In the genomic region with DNA sequence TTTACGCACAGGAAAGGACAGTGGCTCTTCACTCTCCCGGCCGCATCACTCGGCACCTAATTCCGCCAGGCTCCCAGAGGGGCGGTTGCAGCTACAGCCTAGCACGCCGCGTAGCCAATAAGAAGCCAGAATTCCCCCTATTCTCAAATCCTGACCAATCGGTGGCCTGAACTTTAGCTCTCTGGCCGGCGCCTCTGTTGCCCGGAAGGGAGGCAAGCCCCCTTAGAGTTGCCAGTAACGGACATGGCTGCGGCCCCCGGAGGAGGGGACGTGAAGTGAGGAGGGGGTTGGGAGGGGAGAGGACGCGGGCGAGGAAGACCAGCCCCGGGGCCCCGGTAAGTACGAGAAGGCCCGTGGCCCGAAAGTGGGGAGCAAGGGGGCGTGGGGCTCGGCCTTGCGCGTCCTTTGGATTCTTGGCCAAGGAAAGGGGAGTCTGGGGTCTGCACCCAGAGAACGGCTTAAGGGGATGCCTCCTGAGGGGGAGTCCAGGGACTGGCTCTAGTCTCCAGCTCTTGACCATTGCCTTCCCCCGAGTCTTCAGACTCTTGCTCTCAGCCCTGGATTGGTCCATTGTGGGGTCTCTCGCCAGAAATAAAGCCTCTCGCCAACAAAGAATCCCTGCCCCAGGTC, we compare ENCODE assay signal across 8 cellular contexts. TPM values are rescaled to one million over a fixed set of nuclear protein-coding genes. Genes with fewer than 3 reads are reported as not detected.
DNase-seq lines count a peak whose midpoint lies in the region; ATAC-seq, FAIRE-seq and TF ChIP-seq lines count a peak whose summit lies in the region.

A gene (plus strand): TSS at position 219 of the 630 bp plus-strand sequence. CDS start 15,271 bp downstream, outside the sequence.

- H3K27me3 ChIP-seq in bronchial epithelial cell (ENCODE audit: control insufficient read depth, insufficient read depth, low read length) (no peaks in the 10 kb centered on the region), smooth muscle cell (ENCODE audit: low read depth) (no peaks in the 10 kb centered on the region)

- TF ChIP-seq CTCF in WI38 (IDR thresholded peaks at IDR 0.05; ENCODE audit: low read depth, low read length) (no peak), bronchial epithelial cell (IDR thresholded peaks at IDR 0.05; ENCODE audit: insufficient read depth, low read length, severe bottlenecking) (no peak), smooth muscle cell (IDR thresholded peaks at IDR 0.05; ENCODE audit: borderline replicate concordance, insufficient read depth, poor library complexity, severe bottlenecking) (no peak)

- no peaks in the 10 kb centered on the region for H3K36me3 ChIP-seq in bronchial epithelial cell (ENCODE audit: control insufficient read depth, insufficient read depth, low read length)
- no peaks in the 10 kb centered on the region for H3K36me3 ChIP-seq in smooth muscle cell (ENCODE audit: low read depth)

- in situ Hi-C loops in ACHN (cut with HindIII; ENCODE audit: low pct_ligation_motif_present, low pct_unique_long_range_greater_than_20kb, low sequenced_read_pairs) = no loop called here

- peaks cover 17% of the 10 kb centered on the region for H3K4me1 ChIP-seq in smooth muscle cell (ENCODE audit: low read depth)

- DNase-seq in ACHN (peak; percentile 99), NCI-H2227 treated with DMSO at 0.1 percent for 48 hours (lab: John Stamatoyannopoulos, UW) (peak; percentile 97), bronchial epithelial cell (ENCODE audit: low read depth) (peak; percentile 88), iPS-NIHi7 (ENCODE audit: extremely low spot score) (peak; percentile 97), smooth muscle cell (lab: John Stamatoyannopoulos, UW; ENCODE audit: unreplicated experiment) (peak; percentile 62)

- ATAC-seq in GM18873 (IDR thresholded peaks at IDR 0.05; ENCODE audit: low FRiP score, unreplicated experiment) (peak; percentile 87), HG03139 (IDR thresholded peaks at IDR 0.05; ENCODE audit: unreplicated experiment) (peak; percentile 92)

- 1% methylated on average over 33 of the region's 33 CpGs for WGBS in smooth muscle cell (ENCODE audit: low lambda C conversion rate)

- H3K4me3 ChIP-seq in WI38 (ENCODE audit: low read depth, low read length) = peak within 1 kb of the TSS; percentile 97
- H3K4me3 ChIP-seq in bronchial epithelial cell (ENCODE audit: low read depth, low read length) = peak within 1 kb of the TSS; percentile 90
- H3K4me3 ChIP-seq in smooth muscle cell = peak within 1 kb of the TSS; percentile 66

- H3K27ac ChIP-seq in smooth muscle cell (ENCODE audit: low read depth) = peak within 1 kb of the TSS; percentile 79

- H4K20me1 ChIP-seq in smooth muscle cell (ENCODE audit: low read depth) = peaks cover 22% of the 10 kb centered on the region

- peak within 1 kb of the TSS; percentile 96 for H3K4me2 ChIP-seq in smooth muscle cell

- FAIRE-seq in bronchial epithelial cell (lab: Jason Lieb, UNC) = no peak

- peak within 1 kb of the TSS; percentile 97 for H2AFZ ChIP-seq in smooth muscle cell (ENCODE audit: low read depth)

- no peaks in the 10 kb centered on the region for H3F3A ChIP-seq in smooth muscle cell (ENCODE audit: low read depth)

- H3K9ac ChIP-seq in smooth muscle cell (ENCODE audit: low read depth) = peak within 1 kb of the TSS; percentile 68

- no peaks in the 10 kb centered on the region for H3K9me3 ChIP-seq in smooth muscle cell (replicated peaks; ENCODE audit: low read depth)

- H3K79me2 ChIP-seq in smooth muscle cell (ENCODE audit: low read depth) = peaks cover 20% of the 10 kb centered on the region

RNA-seq across cellular contexts. Expression of the gene that starts here (rescaled TPM):
- total RNA-seq in bronchial epithelial cell = 13.7 and 14.5 TPM in 2 replicates
- total RNA-seq in smooth muscle cell = 18.4 and 35.9 TPM in 2 replicates
- polyA plus RNA-seq in smooth muscle cell = 25.9 and 26.3 TPM in 2 replicates

Comparison
In these comparisons a context has a peak if more than half of its experiments do, and no peak if none do; other contexts are left out.
1. Peak in every context shown above with its lines: DNase-seq, ATAC-seq, H3K4me3 ChIP-seq and H3K27ac ChIP-seq.